In genomic region chr19:48645652-48646191, GRCh38 we compare ENCODE assay signal across 1 cellular context.
TF ChIP-seq lines count a peak whose summit lies in the region.

Gene CA11, minus strand, starts transcription at chr19:48646187. Its CDS starts 555 bp downstream, at chr19:48645632.

TF ChIP-seq in HCT116, 20 proteins besides CTCF, POLR2A, EP300 and RAD21 (continued from another document):
- TF ChIP-seq ZBTB33 (IDR thresholded peaks at IDR 0.05; ENCODE audit: extremely low read depth, insufficient replicate concordance, low read length) (no peak), REST (IDR thresholded peaks at IDR 0.05; ENCODE audit: low read depth) (no peak), ELF1 (IDR thresholded peaks at IDR 0.05; ENCODE audit: borderline replicate concordance, low read depth) (no peak), ATF3 (IDR thresholded peaks at IDR 0.05) (no peak), YY1 (IDR thresholded peaks at IDR 0.05; ENCODE audit: extremely low read depth, insufficient replicate concordance, low read depth, low read length) (no peak), MAX (IDR thresholded peaks at IDR 0.05) (no peak)
